ENCODE assay signal across 1 cellular context in genomic region chr6:41813956-41814355, GRCh38.
TF ChIP-seq lines count a peak whose summit lies in the region.

No MANE protein-coding gene starts in this region.

TF ChIP-seq in HepG2, 621 proteins besides CTCF, POLR2A, EP300 and RAD21:
- TF ChIP-seq MAZ (IDR thresholded peaks at IDR 0.05; ENCODE audit: borderline replicate concordance, low read depth, low read length) (no peak), MAZ (CRISPR knock-in tag; IDR thresholded peaks at IDR 0.05; ENCODE audit: low read depth) (no peak), MAFK (conservative IDR thresholded peaks at IDR 0.05 in 1 of 2, IDR thresholded peaks at IDR 0.05 in 1 of 2; ENCODE audit: low read length in 2 of 2) (peak in 1 of 2 experiments; percentile 59; a peak in 3 of 4 replicates), MAFF (IDR thresholded peaks at IDR 0.05; ENCODE audit: low read depth, low read length) (0 out of 2 replicates have a peak, but pooled peaks have one; percentile 22), TAF1 (CRISPR knock-in tag; IDR thresholded peaks at IDR 0.05) (no peak), PRDM10 (CRISPR knock-in tag; IDR thresholded peaks at IDR 0.05; ENCODE audit: low read depth) (no peak)
